In the genomic region with DNA sequence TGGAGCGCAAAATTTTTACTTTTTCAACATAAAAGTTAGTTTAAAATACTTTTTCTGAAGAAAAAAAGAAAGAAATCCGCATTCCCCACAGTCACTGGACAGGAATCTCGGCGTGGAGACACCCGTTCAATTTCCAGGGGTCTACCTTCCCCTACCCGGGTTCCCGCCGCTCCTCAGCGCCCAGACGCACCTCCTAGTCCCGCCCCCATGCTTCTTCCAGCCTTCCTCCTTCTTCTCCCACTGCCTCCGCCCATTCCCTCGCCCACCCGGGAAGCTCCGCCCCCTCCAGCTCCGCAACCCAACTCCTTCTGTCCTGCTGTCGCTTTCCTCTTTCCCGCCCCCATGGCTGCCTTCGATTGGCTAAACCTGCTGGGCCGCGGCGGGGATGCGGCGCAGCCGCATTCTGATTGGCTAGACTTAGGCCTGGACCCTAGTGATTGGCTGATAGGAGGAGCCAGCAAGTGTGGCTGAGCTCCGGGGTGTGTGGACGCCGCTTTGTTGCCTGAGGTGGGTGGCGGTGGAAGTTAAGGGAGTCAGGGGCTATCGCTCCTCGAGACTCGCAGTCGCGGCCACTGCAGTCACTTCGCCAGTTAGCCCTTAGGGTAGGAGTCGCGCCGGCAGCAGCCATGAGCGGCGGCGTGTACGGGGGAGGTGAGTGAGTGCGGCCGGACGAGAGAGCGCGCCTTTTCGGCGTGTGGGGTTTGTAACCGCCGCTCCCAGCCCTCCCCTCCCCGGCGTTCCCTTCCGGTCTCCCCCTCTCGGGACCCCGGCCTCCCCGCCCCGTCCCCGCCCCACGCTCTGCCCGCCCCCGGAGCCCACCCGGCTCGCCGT, we compare ENCODE assay signal across 1 cellular context.
TF ChIP-seq lines count a peak whose summit lies in the region.

A gene (plus strand): TSS at position 460 of the 831 bp plus-strand sequence. CDS start 167 bp downstream, at position 627.

TF ChIP-seq in K562, 482 proteins besides CTCF, POLR2A, EP300 and RAD21 (continued from another document):
- TF ChIP-seq KDM4B (IDR thresholded peaks at IDR 0.05; ENCODE audit: borderline replicate concordance in 2 of 2, low read depth in 1 of 2) (peak in 1 of 2 experiments; percentile 78; a peak in 1 of 4 replicates), RBFOX2 (IDR thresholded peaks at IDR 0.05; ENCODE audit: low read depth, low read length) (peak; percentile 97), TAF9B (IDR thresholded peaks at IDR 0.05; ENCODE audit: partially characterized antibody) (peak; percentile 82), C11orf30 (IDR thresholded peaks at IDR 0.05; ENCODE audit: low read depth) (peak; percentile 65), RBM39 (optimal IDR thresholded peaks at IDR 0.05; ENCODE audit: low read depth, low read length) (no peak), CEBPG (CRISPR knock-in tag; IDR thresholded peaks at IDR 0.05) (no peak), CEBPG (tag; conservative IDR thresholded peaks at IDR 0.05 in 1 of 2, IDR thresholded peaks at IDR 0.05 in 1 of 2) (no peak), RB1 (IDR thresholded peaks at IDR 0.05; ENCODE audit: low read depth) (peak; percentile 88), CREM (IDR thresholded peaks at IDR 0.05; ENCODE audit: low read depth) (peak; percentile 87), FOS (IDR thresholded peaks at IDR 0.05; ENCODE audit: extremely low read depth, insufficient read length) (peak; percentile 99)
- TF ChIP-seq, protein P1, sequence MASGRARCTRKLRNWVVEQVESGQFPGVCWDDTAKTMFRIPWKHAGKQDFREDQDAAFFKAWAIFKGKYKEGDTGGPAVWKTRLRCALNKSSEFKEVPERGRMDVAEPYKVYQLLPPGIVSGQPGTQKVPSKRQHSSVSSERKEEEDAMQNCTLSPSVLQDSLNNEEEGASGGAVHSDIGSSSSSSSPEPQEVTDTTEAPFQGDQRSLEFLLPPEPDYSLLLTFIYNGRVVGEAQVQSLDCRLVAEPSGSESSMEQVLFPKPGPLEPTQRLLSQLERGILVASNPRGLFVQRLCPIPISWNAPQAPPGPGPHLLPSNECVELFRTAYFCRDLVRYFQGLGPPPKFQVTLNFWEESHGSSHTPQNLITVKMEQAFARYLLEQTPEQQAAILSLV (tag; IDR thresholded peaks at IDR 0.05), result no peak
- TF ChIP-seq, protein P2, sequence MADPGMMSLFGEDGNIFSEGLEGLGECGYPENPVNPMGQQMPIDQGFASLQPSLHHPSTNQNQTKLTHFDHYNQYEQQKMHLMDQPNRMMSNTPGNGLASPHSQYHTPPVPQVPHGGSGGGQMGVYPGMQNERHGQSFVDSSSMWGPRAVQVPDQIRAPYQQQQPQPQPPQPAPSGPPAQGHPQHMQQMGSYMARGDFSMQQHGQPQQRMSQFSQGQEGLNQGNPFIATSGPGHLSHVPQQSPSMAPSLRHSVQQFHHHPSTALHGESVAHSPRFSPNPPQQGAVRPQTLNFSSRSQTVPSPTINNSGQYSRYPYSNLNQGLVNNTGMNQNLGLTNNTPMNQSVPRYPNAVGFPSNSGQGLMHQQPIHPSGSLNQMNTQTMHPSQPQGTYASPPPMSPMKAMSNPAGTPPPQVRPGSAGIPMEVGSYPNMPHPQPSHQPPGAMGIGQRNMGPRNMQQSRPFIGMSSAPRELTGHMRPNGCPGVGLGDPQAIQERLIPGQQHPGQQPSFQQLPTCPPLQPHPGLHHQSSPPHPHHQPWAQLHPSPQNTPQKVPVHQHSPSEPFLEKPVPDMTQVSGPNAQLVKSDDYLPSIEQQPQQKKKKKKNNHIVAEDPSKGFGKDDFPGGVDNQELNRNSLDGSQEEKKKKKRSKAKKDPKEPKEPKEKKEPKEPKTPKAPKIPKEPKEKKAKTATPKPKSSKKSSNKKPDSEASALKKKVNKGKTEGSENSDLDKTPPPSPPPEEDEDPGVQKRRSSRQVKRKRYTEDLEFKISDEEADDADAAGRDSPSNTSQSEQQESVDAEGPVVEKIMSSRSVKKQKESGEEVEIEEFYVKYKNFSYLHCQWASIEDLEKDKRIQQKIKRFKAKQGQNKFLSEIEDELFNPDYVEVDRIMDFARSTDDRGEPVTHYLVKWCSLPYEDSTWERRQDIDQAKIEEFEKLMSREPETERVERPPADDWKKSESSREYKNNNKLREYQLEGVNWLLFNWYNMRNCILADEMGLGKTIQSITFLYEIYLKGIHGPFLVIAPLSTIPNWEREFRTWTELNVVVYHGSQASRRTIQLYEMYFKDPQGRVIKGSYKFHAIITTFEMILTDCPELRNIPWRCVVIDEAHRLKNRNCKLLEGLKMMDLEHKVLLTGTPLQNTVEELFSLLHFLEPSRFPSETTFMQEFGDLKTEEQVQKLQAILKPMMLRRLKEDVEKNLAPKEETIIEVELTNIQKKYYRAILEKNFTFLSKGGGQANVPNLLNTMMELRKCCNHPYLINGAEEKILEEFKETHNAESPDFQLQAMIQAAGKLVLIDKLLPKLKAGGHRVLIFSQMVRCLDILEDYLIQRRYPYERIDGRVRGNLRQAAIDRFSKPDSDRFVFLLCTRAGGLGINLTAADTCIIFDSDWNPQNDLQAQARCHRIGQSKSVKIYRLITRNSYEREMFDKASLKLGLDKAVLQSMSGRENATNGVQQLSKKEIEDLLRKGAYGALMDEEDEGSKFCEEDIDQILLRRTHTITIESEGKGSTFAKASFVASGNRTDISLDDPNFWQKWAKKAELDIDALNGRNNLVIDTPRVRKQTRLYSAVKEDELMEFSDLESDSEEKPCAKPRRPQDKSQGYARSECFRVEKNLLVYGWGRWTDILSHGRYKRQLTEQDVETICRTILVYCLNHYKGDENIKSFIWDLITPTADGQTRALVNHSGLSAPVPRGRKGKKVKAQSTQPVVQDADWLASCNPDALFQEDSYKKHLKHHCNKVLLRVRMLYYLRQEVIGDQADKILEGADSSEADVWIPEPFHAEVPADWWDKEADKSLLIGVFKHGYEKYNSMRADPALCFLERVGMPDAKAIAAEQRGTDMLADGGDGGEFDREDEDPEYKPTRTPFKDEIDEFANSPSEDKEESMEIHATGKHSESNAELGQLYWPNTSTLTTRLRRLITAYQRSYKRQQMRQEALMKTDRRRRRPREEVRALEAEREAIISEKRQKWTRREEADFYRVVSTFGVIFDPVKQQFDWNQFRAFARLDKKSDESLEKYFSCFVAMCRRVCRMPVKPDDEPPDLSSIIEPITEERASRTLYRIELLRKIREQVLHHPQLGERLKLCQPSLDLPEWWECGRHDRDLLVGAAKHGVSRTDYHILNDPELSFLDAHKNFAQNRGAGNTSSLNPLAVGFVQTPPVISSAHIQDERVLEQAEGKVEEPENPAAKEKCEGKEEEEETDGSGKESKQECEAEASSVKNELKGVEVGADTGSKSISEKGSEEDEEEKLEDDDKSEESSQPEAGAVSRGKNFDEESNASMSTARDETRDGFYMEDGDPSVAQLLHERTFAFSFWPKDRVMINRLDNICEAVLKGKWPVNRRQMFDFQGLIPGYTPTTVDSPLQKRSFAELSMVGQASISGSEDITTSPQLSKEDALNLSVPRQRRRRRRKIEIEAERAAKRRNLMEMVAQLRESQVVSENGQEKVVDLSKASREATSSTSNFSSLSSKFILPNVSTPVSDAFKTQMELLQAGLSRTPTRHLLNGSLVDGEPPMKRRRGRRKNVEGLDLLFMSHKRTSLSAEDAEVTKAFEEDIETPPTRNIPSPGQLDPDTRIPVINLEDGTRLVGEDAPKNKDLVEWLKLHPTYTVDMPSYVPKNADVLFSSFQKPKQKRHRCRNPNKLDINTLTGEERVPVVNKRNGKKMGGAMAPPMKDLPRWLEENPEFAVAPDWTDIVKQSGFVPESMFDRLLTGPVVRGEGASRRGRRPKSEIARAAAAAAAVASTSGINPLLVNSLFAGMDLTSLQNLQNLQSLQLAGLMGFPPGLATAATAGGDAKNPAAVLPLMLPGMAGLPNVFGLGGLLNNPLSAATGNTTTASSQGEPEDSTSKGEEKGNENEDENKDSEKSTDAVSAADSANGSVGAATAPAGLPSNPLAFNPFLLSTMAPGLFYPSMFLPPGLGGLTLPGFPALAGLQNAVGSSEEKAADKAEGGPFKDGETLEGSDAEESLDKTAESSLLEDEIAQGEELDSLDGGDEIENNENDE (IDR thresholded peaks at IDR 0.05; ENCODE audit: low read depth, low read length), result no peak
